In genomic region chr6:30000156-30000791, GRCh38 we compare ENCODE assay signal across 16 cellular contexts. TPM values are rescaled to one million over a fixed set of nuclear protein-coding genes. Genes with fewer than 3 reads are reported as not detected.
DNase-seq lines count a peak whose midpoint lies in the region; ATAC-seq, FAIRE-seq and TF ChIP-seq lines count a peak whose summit lies in the region.
"Had no signal": no experiment of that assay in that cellular context is flagged by ENCODE, and none has a peak within 500 bp of the region (broad histone marks: within the 10 kb centered on the region; RNA-seq: fewer than 3 reads in every experiment).

No MANE protein-coding gene starts in this region.

- no peaks in the 10 kb centered on the region for H3K36me3 Mint-ChIP-seq in endodermal cell (ENCODE audit: low read depth)
- H3K36me3 Mint-ChIP-seq in naive thymus-derived CD4-positive, alpha-beta T cell = peaks cover 0 to 6% (median 0%) of the 10 kb centered on the region in 5 donors
- H3K36me3 Mint-ChIP-seq in activated T-helper 2 cell treated with anti-CD3 and anti-CD28 coated beads, Interferon-gamma antibody, Interleukin-2, Interleukin-4, amounts not matched to agents 10 μg/mL and 5 μg/mL and 100 μg/mL, durations not matched to agents 14 hours and 24 hours and 36 hours (ENCODE audit: low read depth) = no peaks in the 10 kb centered on the region

- no peak for FAIRE-seq in small intestine (lab: Jason Lieb, UNC)

- H3K27ac ChIP-seq in DND-41 (ENCODE audit: low read length) (no peak overlapping the region), endodermal cell (ENCODE audit: low read depth, low read length) (no peak overlapping the region), small intestine (ENCODE audit: low read depth in 1 of 2, low read length in 1 of 2) (no peak overlapping the region)
- no peak overlapping the region for H3K27ac ChIP-seq in naive thymus-derived CD4-positive, alpha-beta T cell (ENCODE audit: low read depth, low read length)
- H3K27ac ChIP-seq: 22Rv1, HL-60 had no signal

- TF ChIP-seq CTCF in DND-41 (IDR thresholded peaks at IDR 0.05; ENCODE audit: borderline replicate concordance, extremely low read depth, low read length, poor library complexity, severe bottlenecking) = no peak
- TF ChIP-seq CTCF in endodermal cell (conservative IDR thresholded peaks at IDR 0.05) = no peak

- H3K4me3 Mint-ChIP-seq in endodermal cell = no peak overlapping the region
- no peak overlapping the region for H3K4me3 Mint-ChIP-seq in naive thymus-derived CD4-positive, alpha-beta T cell
- H3K4me3 Mint-ChIP-seq in activated T-helper 2 cell treated with anti-CD3 and anti-CD28 coated beads, Interferon-gamma antibody, Interleukin-2, Interleukin-4, amounts not matched to agents 10 μg/mL and 5 μg/mL and 100 μg/mL, durations not matched to agents 14 hours and 24 hours and 36 hours (ENCODE audit: low read depth) = no peak overlapping the region
- H3K4me3 Mint-ChIP-seq: CD4-positive, alpha-beta T cell had no signal

- H2AFZ ChIP-seq in DND-41 (ENCODE audit: low read depth, low read length) = no peak overlapping the region

- peaks cover 67% of the 10 kb centered on the region for H3K27me3 Mint-ChIP-seq in endodermal cell (ENCODE audit: insufficient read depth)
- peaks cover 4 to 38% (median 14%) of the 10 kb centered on the region in 5 donors for H3K27me3 Mint-ChIP-seq in naive thymus-derived CD4-positive, alpha-beta T cell
- peaks cover 24% of the 10 kb centered on the region for H3K27me3 Mint-ChIP-seq in activated T-helper 2 cell treated with anti-CD3 and anti-CD28 coated beads, Interferon-gamma antibody, Interleukin-2, Interleukin-4, amounts not matched to agents 10 μg/mL and 5 μg/mL and 100 μg/mL, durations not matched to agents 14 hours and 24 hours and 36 hours (ENCODE audit: low read depth)

- H4K20me1 ChIP-seq in DND-41 (ENCODE audit: insufficient read depth, low read length) = no peaks in the 10 kb centered on the region

- intact Hi-C loops in naive thymus-derived CD4-positive, alpha-beta T cell (cut with micrococcal nuclease) = no loop called here
- intact Hi-C loops in activated T-helper 2 cell treated with anti-CD3 and anti-CD28 coated beads, Interferon-gamma antibody, Interleukin-2, Interleukin-4, amounts not matched to agents 10 μg/mL and 5 μg/mL and 100 μg/mL, durations not matched to agents 14 hours and 24 hours and 36 hours (cut with micrococcal nuclease) = no loop called here

- H3K4me3 ChIP-seq in DND-41 (ENCODE audit: low read depth in 1 of 2, low read length in 2 of 2) (no peak overlapping the region), endodermal cell (ENCODE audit: low read length) (no peak overlapping the region), small intestine (ENCODE audit: low read depth in 1 of 2, low read length in 2 of 2) (no peak overlapping the region)
- H3K4me3 ChIP-seq in naive thymus-derived CD4-positive, alpha-beta T cell (ENCODE audit: low read length) = no peak overlapping the region

- H3K36me3 ChIP-seq in DND-41 (ENCODE audit: insufficient read depth, low read length) = no peaks in the 10 kb centered on the region
- no peaks in the 10 kb centered on the region for H3K36me3 ChIP-seq in endodermal cell (ENCODE audit: control insufficient read depth, insufficient read depth, low read length)
- no peaks in the 10 kb centered on the region for H3K36me3 ChIP-seq in small intestine (ENCODE audit: control insufficient read depth in 2 of 2, insufficient read depth in 2 of 2, low read length in 2 of 2)
- no peaks in the 10 kb centered on the region for H3K36me3 ChIP-seq in naive thymus-derived CD4-positive, alpha-beta T cell (ENCODE audit: control insufficient read depth in 2 of 3, insufficient read depth in 3 of 3, low read length in 3 of 3)

- WGBS in endodermal cell (ENCODE audit: insufficient coverage in 1 of 2, insufficient read length in 1 of 2), 2 experiments = 87 to 90% methylated on average over 5 to 9 of the region's 9 CpGs
- WGBS in small intestine, 3 donors = 77 to 85% (median 79%) methylated on average over 9 of the region's 9 CpGs

- peak; percentile 23 for DNase-seq in NK-92 treated with Interleukin-12 subunit alpha and Interleukin-12 subunit beta, amount 100 ng/mL, for 24 hours (lab: John Stamatoyannopoulos, UW)
- DNase-seq in NK-92 (lab: John Stamatoyannopoulos, UW; ENCODE audit: unreplicated experiment) (no peak), DND-41 (no peak), endodermal cell (peak; percentile 13), small intestine (peak; percentile 28), ecto neural progenitor cell (ENCODE audit: low spot score) (no peak)
- no peak for DNase-seq in naive thymus-derived CD4-positive, alpha-beta T cell
- DNase-seq in activated T-helper 2 cell treated with anti-CD3 and anti-CD28 coated beads, Interferon-gamma antibody, Interleukin-2, Interleukin-4, amounts not matched to agents 10 μg/mL and 5 μg/mL and 100 μg/mL, durations not matched to agents 14 hours and 24 hours and 36 hours (ENCODE audit: low spot score) = no peak
- DNase-seq: AML-193; C1 segment of cervical spinal cord; Calu3; CD4-positive, alpha-beta T cell; DMS 273 treated with DMSO at 0.1 percent for 48 hours had no signal

- CTCF ChIA-PET in naive thymus-derived CD4-positive, alpha-beta T cell (lab: Charles Lee) = no interaction called here

- H3K4me1 ChIP-seq in DND-41 (ENCODE audit: insufficient read depth, low read length) (no peaks in the 10 kb centered on the region), endodermal cell (ENCODE audit: control insufficient read depth, insufficient read depth, low read length) (no peaks in the 10 kb centered on the region), small intestine (ENCODE audit: control insufficient read depth in 2 of 2, insufficient read depth in 1 of 2, low read depth in 1 of 2, low read length in 1 of 2) (no peaks in the 10 kb centered on the region)
- H3K4me1 ChIP-seq in naive thymus-derived CD4-positive, alpha-beta T cell (ENCODE audit: control insufficient read depth in 2 of 2, insufficient read depth in 2 of 2, low read length in 2 of 2) = no peaks in the 10 kb centered on the region

- H3K27me3 ChIP-seq in DND-41 (ENCODE audit: insufficient read depth, low read length, poor library complexity) (no peaks in the 10 kb centered on the region), endodermal cell (ENCODE audit: control insufficient read depth, insufficient read depth, low read length, poor library complexity, severe bottlenecking) (peaks cover 37% of the 10 kb centered on the region), small intestine (ENCODE audit: control insufficient read depth in 2 of 2, insufficient read depth in 2 of 2, low read length in 2 of 2) (no peaks in the 10 kb centered on the region)
- no peaks in the 10 kb centered on the region for H3K27me3 ChIP-seq in naive thymus-derived CD4-positive, alpha-beta T cell (ENCODE audit: control insufficient read depth in 2 of 2, insufficient read depth in 2 of 2, low read length in 2 of 2)

- no peak overlapping the region for H3K27ac Mint-ChIP-seq in endodermal cell
- no peak overlapping the region for H3K27ac Mint-ChIP-seq in naive thymus-derived CD4-positive, alpha-beta T cell
- no peak overlapping the region for H3K27ac Mint-ChIP-seq in activated T-helper 2 cell treated with anti-CD3 and anti-CD28 coated beads, Interferon-gamma antibody, Interleukin-2, Interleukin-4, amounts not matched to agents 10 μg/mL and 5 μg/mL and 100 μg/mL, durations not matched to agents 14 hours and 24 hours and 36 hours
- H3K27ac Mint-ChIP-seq: CD4-positive, alpha-beta T cell had no signal

- H3K9me3 ChIP-seq in DND-41 (ENCODE audit: insufficient read depth, low read length, severe bottlenecking) = no peaks in the 10 kb centered on the region
- H3K9me3 ChIP-seq in endodermal cell (ENCODE audit: control insufficient read depth, low read length) = no peaks in the 10 kb centered on the region
- no peaks in the 10 kb centered on the region for H3K9me3 ChIP-seq in small intestine (ENCODE audit: control insufficient read depth, low read depth)
- H3K9me3 ChIP-seq in naive thymus-derived CD4-positive, alpha-beta T cell (ENCODE audit: control insufficient read depth in 2 of 3, low read length in 3 of 3) = no peaks in the 10 kb centered on the region

- peak; percentile 50 for ATAC-seq in DND-41 (ENCODE audit: insufficient read depth, low read depth)
- ATAC-seq in naive thymus-derived CD4-positive, alpha-beta T cell = no peak
- ATAC-seq: HCT116 had no signal

- no peaks in the 10 kb centered on the region for H3K9me3 Mint-ChIP-seq in endodermal cell
- peaks cover 0 to 1% (median 0%) of the 10 kb centered on the region in 11 donors for H3K9me3 Mint-ChIP-seq in naive thymus-derived CD4-positive, alpha-beta T cell
- H3K9me3 Mint-ChIP-seq in activated T-helper 2 cell treated with anti-CD3 and anti-CD28 coated beads, Interferon-gamma antibody, Interleukin-2, Interleukin-4, amounts not matched to agents 10 μg/mL and 5 μg/mL and 100 μg/mL, durations not matched to agents 14 hours and 24 hours and 36 hours = no peaks in the 10 kb centered on the region
- H3K9me3 Mint-ChIP-seq: CD4-positive, alpha-beta T cell had no signal

- no peak overlapping the region for H3K4me2 ChIP-seq in DND-41 (ENCODE audit: insufficient read depth, low read length)

- POLR2A ChIA-PET in naive thymus-derived CD4-positive, alpha-beta T cell (lab: Charles Lee) = no interaction called here

- H3K4me1 Mint-ChIP-seq in endodermal cell = no peaks in the 10 kb centered on the region
- H3K4me1 Mint-ChIP-seq in naive thymus-derived CD4-positive, alpha-beta T cell = peaks cover 0 to 5% (median 0%) of the 10 kb centered on the region in 7 donors
- H3K4me1 Mint-ChIP-seq in activated T-helper 2 cell treated with anti-CD3 and anti-CD28 coated beads, Interferon-gamma antibody, Interleukin-2, Interleukin-4, amounts not matched to agents 10 μg/mL and 5 μg/mL and 100 μg/mL, durations not matched to agents 14 hours and 24 hours and 36 hours (ENCODE audit: low read depth) = no peaks in the 10 kb centered on the region

- H3K9ac ChIP-seq in DND-41 (ENCODE audit: low read depth, low read length) (no peak overlapping the region), endodermal cell (ENCODE audit: extremely low read depth, low read length, poor library complexity, severe bottlenecking) (no peak overlapping the region)

- H3K79me2 ChIP-seq in DND-41 (ENCODE audit: insufficient read depth, low read length) = no peaks in the 10 kb centered on the region

RNA-seq across cellular contexts. Expression of gene HLA-A, which starts 57.9 kb away (rescaled TPM):
- total RNA-seq in endodermal cell = 100 to 1,000 TPM; 212 to 282 TPM
- 56.2 TPM for polyA plus RNA-seq in endodermal cell (2013, experiment 1 of 2)
- polyA plus RNA-seq in endodermal cell (2013, experiment 2 of 2) = 50.5 TPM
- 1,000 to 10,000 TPM in 2 of 3 donors, 100 to 1,000 TPM in 1; 844 to 1,584 (median 1,194) TPM for polyA plus RNA-seq in small intestine
- 1,000 to 10,000 TPM; 1,540 to 2,258 (median 1,836) TPM for total RNA-seq in naive thymus-derived CD4-positive, alpha-beta T cell
- polyA plus RNA-seq in naive thymus-derived CD4-positive, alpha-beta T cell = 1,000 to 10,000 TPM; 2,350 to 3,318 TPM
- 1,569 and 1,592 TPM in 2 replicates for total RNA-seq in activated T-helper 2 cell treated with anti-CD3 and anti-CD28 coated beads, Interferon-gamma antibody, Interleukin-2, Interleukin-4, amounts not matched to agents 10 μg/mL and 5 μg/mL and 100 μg/mL, durations not matched to agents 14 hours and 24 hours and 36 hours

Comparison
In these comparisons a context has a peak if more than half of its experiments do, and no peak if none do; other contexts are left out.
1. DNase-seq: peak in NK-92 treated with Interleukin-12 subunit alpha and Interleukin-12 subunit beta, amount 100 ng/mL, for 24 hours (single experiment), endodermal cell (single experiment) and small intestine (single experiment); none in NK-92 (single experiment), DND-41 (single experiment), ecto neural progenitor cell (single experiment), naive thymus-derived CD4-positive, alpha-beta T cell (0 of 9) and activated T-helper 2 cell treated with anti-CD3 and anti-CD28 coated beads, Interferon-gamma antibody, Interleukin-2, Interleukin-4, amounts not matched to agents 10 μg/mL and 5 μg/mL and 100 μg/mL, durations not matched to agents 14 hours and 24 hours and 36 hours (single experiment).